8 cellular contexts compared by ENCODE assay signal in the genomic region with DNA sequence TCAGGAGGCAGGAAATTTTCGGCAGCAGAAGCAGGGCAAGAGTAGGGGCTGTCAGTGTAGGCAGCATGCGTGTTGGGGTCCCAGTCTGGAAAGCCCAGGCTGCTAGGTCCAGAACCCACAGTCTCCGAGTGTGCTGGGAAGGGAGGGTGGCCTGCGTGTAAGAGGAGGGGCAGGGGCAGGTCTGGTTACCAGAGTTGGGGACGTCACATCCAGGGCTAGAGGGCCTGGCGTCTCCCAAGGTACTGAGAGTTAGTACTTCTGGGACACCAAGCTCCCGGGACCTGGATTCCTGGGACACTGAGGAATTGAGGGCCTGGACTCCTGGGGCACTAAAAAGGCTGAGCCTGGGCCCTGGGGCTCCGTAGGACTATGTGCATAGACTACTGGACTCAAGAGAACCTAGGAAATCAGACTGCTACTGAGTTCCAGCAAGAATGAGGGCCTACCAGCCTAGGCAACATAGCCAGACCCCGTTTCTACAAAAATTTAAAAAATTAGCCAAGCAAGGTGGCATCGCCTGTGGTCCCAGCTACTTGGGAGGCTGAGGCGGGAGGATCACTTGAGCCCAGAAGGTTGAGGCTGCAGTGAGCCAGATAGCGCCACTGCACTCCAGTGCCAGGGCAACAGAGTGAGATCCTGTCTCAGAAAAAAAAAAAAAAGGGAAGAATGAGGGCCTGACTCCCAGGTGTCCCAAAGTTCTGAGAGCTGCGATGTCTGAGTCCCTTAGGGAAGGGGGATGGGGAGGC. TPM values are rescaled to one million over a fixed set of nuclear protein-coding genes. Genes with fewer than 3 reads are reported as not detected.
DNase-seq lines count a peak whose midpoint lies in the region; ATAC-seq and TF ChIP-seq lines count a peak whose summit lies in the region.

No MANE protein-coding gene starts in this region.

- peaks cover 20% of the 10 kb centered on the region for H3K4me1 ChIP-seq in Panc1 (ENCODE audit: control insufficient read depth, insufficient read depth, low read length)

- intact Hi-C loops in CD4-positive, alpha-beta T cell (cut with DNase I, micrococcal nuclease), result no loop called here
- intact Hi-C loops in Panc1 (cut with micrococcal nuclease; ENCODE audit: unreplicated experiment), result no loop called here

- H3K36me3 Mint-ChIP-seq in CD4-positive, alpha-beta T cell (ENCODE audit: low read depth), result peaks cover 62% of the 10 kb centered on the region
- H3K36me3 Mint-ChIP-seq in endothelial cell (ENCODE audit: low read depth, unreplicated experiment) (peaks cover 6% of the 10 kb centered on the region), osteocyte (ENCODE audit: unreplicated experiment) (peaks cover 7% of the 10 kb centered on the region)

- H3K27ac Mint-ChIP-seq in CD4-positive, alpha-beta T cell, result peak overlapping the region; percentile 92
- no peak overlapping the region for H3K27ac Mint-ChIP-seq in endothelial cell (ENCODE audit: unreplicated experiment)
- H3K27ac Mint-ChIP-seq in osteocyte (ENCODE audit: unreplicated experiment), result peak overlapping the region; percentile 69

- peak overlapping the region; percentile 98 for H3K4me3 Mint-ChIP-seq in CD4-positive, alpha-beta T cell
- peak overlapping the region; percentile 87 for H3K4me3 Mint-ChIP-seq in endothelial cell (ENCODE audit: unreplicated experiment)
- peak overlapping the region; percentile 91 for H3K4me3 Mint-ChIP-seq in osteocyte (ENCODE audit: unreplicated experiment)

- peak overlapping the region; percentile 88 to 90 for H3K4me3 ChIP-seq in Panc1 (ENCODE audit: low read depth in 2 of 2, low read length in 2 of 2)

- in situ Hi-C loops in Panc1 (cut with HindIII; ENCODE audit: low pct_unique_long_range_greater_than_20kb, low sequenced_read_pairs), result no loop called here

- no peaks in the 10 kb centered on the region for H3K9me3 Mint-ChIP-seq in CD4-positive, alpha-beta T cell
- H3K9me3 Mint-ChIP-seq in endothelial cell (ENCODE audit: unreplicated experiment) (no peaks in the 10 kb centered on the region), osteocyte (ENCODE audit: unreplicated experiment) (no peaks in the 10 kb centered on the region)

- peaks cover 41% of the 10 kb centered on the region for H3K4me1 Mint-ChIP-seq in CD4-positive, alpha-beta T cell (ENCODE audit: low read depth)
- H3K4me1 Mint-ChIP-seq in endothelial cell (ENCODE audit: unreplicated experiment) (peaks cover 12% of the 10 kb centered on the region), osteocyte (ENCODE audit: unreplicated experiment) (peaks cover 23% of the 10 kb centered on the region)

- no peak for ATAC-seq in CD4-positive, alpha-beta T cell (ENCODE audit: poor library complexity)
- ATAC-seq in Panc1, result no peak
- no peak for ATAC-seq in HG03442 (IDR thresholded peaks at IDR 0.05; ENCODE audit: unreplicated experiment)
- no peak for ATAC-seq in GM18909 (IDR thresholded peaks at IDR 0.05; ENCODE audit: poor library complexity, unreplicated experiment)

- peak overlapping the region; percentile 100 for H3K27ac ChIP-seq in CD4-positive, alpha-beta T cell (ENCODE audit: low read depth, low read length)
- H3K27ac ChIP-seq in Panc1 (ENCODE audit: low read length), result peak overlapping the region; percentile 90

- CTCF ChIA-PET in CD4-positive, alpha-beta T cell (lab: Charles Lee), result interaction anchor here (1.1 to 1.8 kb wide), 2 partner anchors 16 to 34 kb away, joined by 4 to 5 read pairs; no protein-coding TSS in a partner anchor
- CTCF ChIA-PET in Panc1 (lab: Charles Lee), result no interaction called here

- H3K36me3 ChIP-seq in Panc1 (ENCODE audit: control insufficient read depth, insufficient read depth, low read length), result no peaks in the 10 kb centered on the region

- DNase-seq in CD4-positive, alpha-beta T cell, result no peak
- DNase-seq in Panc1 (ENCODE audit: low read depth, low spot score), result no peak
- DNase-seq in endothelial cell (ENCODE audit: low spot score), result no peak
- no peak for DNase-seq in osteocyte (ENCODE audit: extremely low spot score, unreplicated experiment)
- no peak for DNase-seq in 8988T
- no peak for DNase-seq in stimulated activated CD4-positive, alpha-beta T cell treated with anti-CD3 and anti-CD28 coated beads, Interleukin-12 subunit alpha, Interleukin-12 subunit beta, amount 100 ng/mL, for 4 hours

- H3K27me3 Mint-ChIP-seq in CD4-positive, alpha-beta T cell, result no peaks in the 10 kb centered on the region
- H3K27me3 Mint-ChIP-seq in endothelial cell (ENCODE audit: unreplicated experiment) (peaks cover 8% of the 10 kb centered on the region), osteocyte (ENCODE audit: unreplicated experiment) (no peaks in the 10 kb centered on the region)

- H3K27me3 ChIP-seq in CD4-positive, alpha-beta T cell (ENCODE audit: control insufficient read depth, insufficient read depth, low read length), result no peaks in the 10 kb centered on the region
- no peaks in the 10 kb centered on the region for H3K27me3 ChIP-seq in Panc1 (ENCODE audit: control insufficient read depth, insufficient read depth, low read length)

- no peak for TF ChIP-seq CTCF in CD4-positive, alpha-beta T cell (IDR thresholded peaks at IDR 0.05)
- TF ChIP-seq CTCF in Panc1 (IDR thresholded peaks at IDR 0.05), result no peak
- TF ChIP-seq CTCF in endothelial cell (IDR thresholded peaks at IDR 0.05; ENCODE audit: unreplicated experiment), result no peak
- TF ChIP-seq CTCF in osteocyte (IDR thresholded peaks at IDR 0.05), result no peak

- no TSS peak for BruUV-seq in Panc1 (replicated peaks; lab: Mats Ljungman, UMichigan)

- no peaks in the 10 kb centered on the region for H3K9me3 ChIP-seq in CD4-positive, alpha-beta T cell (ENCODE audit: control insufficient read depth, low read length)
- H3K9me3 ChIP-seq in Panc1 (ENCODE audit: control insufficient read depth, insufficient read depth, low read depth, low read length), result no peaks in the 10 kb centered on the region

- POLR2A ChIA-PET in CD4-positive, alpha-beta T cell (lab: Charles Lee), result interaction anchor here (1.0 to 1.4 kb wide), 4 partner anchors 15 to 56 kb away, joined by 3 to 15 read pairs (median 4); no protein-coding TSS in a partner anchor
- POLR2A ChIA-PET in Panc1 (lab: Charles Lee), result interaction anchor here (0.6 to 0.7 kb wide), 2 partner anchors 12 to 51 kb away, joined by 6 to 7 read pairs; no protein-coding TSS in a partner anchor

RNA-seq across cellular contexts. Expression of a gene that starts 2.5 kb away (rescaled TPM):
- total RNA-seq in CD4-positive, alpha-beta T cell, result 10 to 100 TPM; 26.5 to 30.1 TPM
- total RNA-seq in Panc1 (2021; ENCODE audit: unreplicated experiment) (20.5 TPM), endothelial cell (ENCODE audit: unreplicated experiment) (13.0 TPM), osteocyte (6.2 and 6.8 TPM in 2 replicates)
- polyA plus RNA-seq in Panc1 (2012; ENCODE audit: insufficient read length), result 13.0 TPM

RNA-seq across cellular contexts. Expression of a gene that starts 4.5 kb away (rescaled TPM):
- total RNA-seq in CD4-positive, alpha-beta T cell, result 10 to 100 TPM; 72.4 to 78.6 TPM
- 2.9 TPM for total RNA-seq in Panc1 (2021; ENCODE audit: unreplicated experiment)
- 4.7 TPM for polyA plus RNA-seq in Panc1 (2012; ENCODE audit: insufficient read length)
- 0.95 TPM for total RNA-seq in endothelial cell (ENCODE audit: unreplicated experiment)
- 0.81 and 0.97 TPM in 2 replicates for total RNA-seq in osteocyte

RNA-seq across cellular contexts. Expression of a gene that starts 10.2 kb away (rescaled TPM):
- total RNA-seq in CD4-positive, alpha-beta T cell, result 1 to 10 TPM; 6.0 to 7.6 TPM
- total RNA-seq in Panc1 (2021; ENCODE audit: unreplicated experiment) (not detected), endothelial cell (ENCODE audit: unreplicated experiment) (not detected), osteocyte (not detected in 2 replicates)
- polyA plus RNA-seq in Panc1 (2012; ENCODE audit: insufficient read length), result not detected

RNA-seq across cellular contexts. Expression of a gene that starts 29.5 kb away (rescaled TPM):
- not detected for total RNA-seq in CD4-positive, alpha-beta T cell
- total RNA-seq in Panc1 (2021; ENCODE audit: unreplicated experiment) (74.6 TPM), endothelial cell (ENCODE audit: unreplicated experiment) (11.5 TPM), osteocyte (12.6 and 14.7 TPM in 2 replicates)
- polyA plus RNA-seq in Panc1 (2012; ENCODE audit: insufficient read length), result 122 TPM

RNA-seq across cellular contexts. Expression of a gene that starts 38.3 kb away (rescaled TPM):
- total RNA-seq in CD4-positive, alpha-beta T cell, result 1 to 10 TPM; 4.2 to 4.5 TPM
- total RNA-seq in Panc1 (2021; ENCODE audit: unreplicated experiment) (16.7 TPM), endothelial cell (ENCODE audit: unreplicated experiment) (53.4 TPM), osteocyte (24.3 and 25.0 TPM in 2 replicates)
- polyA plus RNA-seq in Panc1 (2012; ENCODE audit: insufficient read length), result 27.2 TPM

Comparison
In these comparisons a context has a peak if more than half of its experiments do, and no peak if none do; other contexts are left out.
1. RNA of a gene that starts 4.5 kb away (total RNA-seq): 72.4 to 78.6 TPM in CD4-positive, alpha-beta T cell; 2.9 TPM in Panc1 (single experiment), 0.95 TPM in endothelial cell (single experiment) and 0.81 to 0.97 TPM in osteocyte; every median in the first group is over 10 times any median in the second.
2. Peak in every context shown above with its lines, with median percentiles within 50 percentile points of each other: H3K4me3 Mint-ChIP-seq.